In genomic region chr2:10030311-10030736, GRCh38 we compare ENCODE assay signal across 10 cellular contexts. TPM values are rescaled to one million over a fixed set of nuclear protein-coding genes. Genes with fewer than 3 reads are reported as not detected.
DNase-seq lines count a peak whose midpoint lies in the region; ATAC-seq lines count a peak whose summit lies in the region.
"Had no signal": no experiment of that assay in that cellular context is flagged by ENCODE, and none has a peak within 500 bp of the region (broad histone marks: within the 10 kb centered on the region; RNA-seq: fewer than 3 reads in every experiment).

No MANE protein-coding gene starts in this region.

- H3K4me1 Mint-ChIP-seq in dendritic cell treated with granulocyte-macrophage colony-stimulating factor and Interleukin-4, amounts not matched to agents 40 ng/mL and 50 ng/mL, for 4 days (ENCODE audit: low read depth): peaks cover 85% of the 10 kb centered on the region
- peaks cover 27 to 32% of the 10 kb centered on the region in 2 donors for H3K4me1 Mint-ChIP-seq in natural killer cell treated with Interleukin-12 subunit alpha and Interleukin-12 subunit beta and Interleukin-15 and Interleukin-18, amount 100 ng/mL, for 72 hours (ENCODE audit: low read depth in 2 of 2)
- H3K4me1 Mint-ChIP-seq in activated naive CD4-positive, alpha-beta T cell treated with anti-CD3 and anti-CD28 coated beads for 36 hours (ENCODE audit: low read depth): peaks cover 16% of the 10 kb centered on the region

- peak; percentile 60 for DNase-seq in DMS153 treated with DMSO at 0.1 percent for 48 hours (lab: John Stamatoyannopoulos, UW; ENCODE audit: unreplicated experiment)
- peak; percentile 69 for DNase-seq in NCI-H2171 treated with DMSO at 0.1 percent for 48 hours (lab: John Stamatoyannopoulos, UW)
- DNase-seq in natural killer cell treated with Interleukin-12 subunit alpha and Interleukin-12 subunit beta and Interleukin-15 and Interleukin-18, amount 100 ng/mL, for 72 hours (ENCODE audit: low spot score): no peak
- DNase-seq in activated naive CD4-positive, alpha-beta T cell treated with anti-CD3 and anti-CD28 coated beads for 36 hours: no peak
- no peak for DNase-seq in activated effector memory CD4-positive, alpha-beta T cell treated with anti-CD3 and anti-CD28 coated beads, Interleukin-2, amount 50 U/mL, for 16 hours
- DNase-seq: CD4-positive, alpha-beta T cell had no signal

- intact Hi-C loops in dendritic cell treated with granulocyte-macrophage colony-stimulating factor and Interleukin-4, amounts not matched to agents 40 ng/mL and 50 ng/mL, for 4 days (cut with micrococcal nuclease): no loop called here
- intact Hi-C loops in activated naive CD4-positive, alpha-beta T cell treated with anti-CD3 and anti-CD28 coated beads for 36 hours (cut with micrococcal nuclease): no loop called here

- CTCF ChIA-PET in activated naive CD4-positive, alpha-beta T cell treated with anti-CD3 and anti-CD28 coated beads for 36 hours (lab: Charles Lee): interaction anchor here (0.8 to 2.1 kb wide), 4 partner anchors 46 to 261 kb away, joined by 3 to 15 read pairs (median 4); no protein-coding TSS in a partner anchor

- no peak for ATAC-seq in natural killer cell treated with Interleukin-12 subunit alpha and Interleukin-12 subunit beta and Interleukin-15 and Interleukin-18, amount 100 ng/mL, for 72 hours
- ATAC-seq in GM21526 (IDR thresholded peaks at IDR 0.05; ENCODE audit: low FRiP score, unreplicated experiment): no peak
- no peak for ATAC-seq in HG02870 (IDR thresholded peaks at IDR 0.05; ENCODE audit: unreplicated experiment)

- peaks cover 5% of the 10 kb centered on the region for H3K36me3 Mint-ChIP-seq in dendritic cell treated with granulocyte-macrophage colony-stimulating factor and Interleukin-4, amounts not matched to agents 40 ng/mL and 50 ng/mL, for 4 days (ENCODE audit: low read depth)
- no peaks in the 10 kb centered on the region for H3K36me3 Mint-ChIP-seq in natural killer cell treated with Interleukin-12 subunit alpha and Interleukin-12 subunit beta and Interleukin-15 and Interleukin-18, amount 100 ng/mL, for 72 hours
- H3K36me3 Mint-ChIP-seq in activated naive CD4-positive, alpha-beta T cell treated with anti-CD3 and anti-CD28 coated beads for 36 hours (ENCODE audit: low read depth): no peaks in the 10 kb centered on the region

- H3K27me3 Mint-ChIP-seq in dendritic cell treated with granulocyte-macrophage colony-stimulating factor and Interleukin-4, amounts not matched to agents 40 ng/mL and 50 ng/mL, for 4 days: no peaks in the 10 kb centered on the region
- H3K27me3 Mint-ChIP-seq in natural killer cell treated with Interleukin-12 subunit alpha and Interleukin-12 subunit beta and Interleukin-15 and Interleukin-18, amount 100 ng/mL, for 72 hours: no peaks in the 10 kb centered on the region
- no peaks in the 10 kb centered on the region for H3K27me3 Mint-ChIP-seq in activated naive CD4-positive, alpha-beta T cell treated with anti-CD3 and anti-CD28 coated beads for 36 hours (ENCODE audit: low read depth)
- H3K27me3 Mint-ChIP-seq: CD4-positive, alpha-beta T cell had no signal

- peak overlapping the region; percentile 99 for H3K27ac Mint-ChIP-seq in dendritic cell treated with granulocyte-macrophage colony-stimulating factor and Interleukin-4, amounts not matched to agents 40 ng/mL and 50 ng/mL, for 4 days
- H3K27ac Mint-ChIP-seq in natural killer cell treated with Interleukin-12 subunit alpha and Interleukin-12 subunit beta and Interleukin-15 and Interleukin-18, amount 100 ng/mL, for 72 hours: peak overlapping the region; percentile 86 to 89
- H3K27ac Mint-ChIP-seq in activated naive CD4-positive, alpha-beta T cell treated with anti-CD3 and anti-CD28 coated beads for 36 hours: no peak overlapping the region
- H3K27ac Mint-ChIP-seq: CD4-positive, alpha-beta T cell had no signal

- peak overlapping the region; percentile 82 for H3K4me3 Mint-ChIP-seq in dendritic cell treated with granulocyte-macrophage colony-stimulating factor and Interleukin-4, amounts not matched to agents 40 ng/mL and 50 ng/mL, for 4 days
- H3K4me3 Mint-ChIP-seq in natural killer cell treated with Interleukin-12 subunit alpha and Interleukin-12 subunit beta and Interleukin-15 and Interleukin-18, amount 100 ng/mL, for 72 hours: peak overlapping the region; percentile 86
- no peak overlapping the region for H3K4me3 Mint-ChIP-seq in activated naive CD4-positive, alpha-beta T cell treated with anti-CD3 and anti-CD28 coated beads for 36 hours
- H3K4me3 Mint-ChIP-seq: CD4-positive, alpha-beta T cell had no signal

- H3K9me3 Mint-ChIP-seq in dendritic cell treated with granulocyte-macrophage colony-stimulating factor and Interleukin-4, amounts not matched to agents 40 ng/mL and 50 ng/mL, for 4 days: no peaks in the 10 kb centered on the region
- no peaks in the 10 kb centered on the region for H3K9me3 Mint-ChIP-seq in natural killer cell treated with Interleukin-12 subunit alpha and Interleukin-12 subunit beta and Interleukin-15 and Interleukin-18, amount 100 ng/mL, for 72 hours
- H3K9me3 Mint-ChIP-seq in activated naive CD4-positive, alpha-beta T cell treated with anti-CD3 and anti-CD28 coated beads for 36 hours: no peaks in the 10 kb centered on the region
- H3K9me3 Mint-ChIP-seq: CD4-positive, alpha-beta T cell; T-helper 1 cell treated with Interleukin-12 subunit alpha and Interleukin-12 subunit beta and Interleukin-4 antibody, amounts not matched to agents 30 μg/mL and 1 μg/mL, for 36 hours had no signal

RNA-seq across cellular contexts. Expression of gene KLF11, which starts 13.0 kb away (rescaled TPM):
- total RNA-seq in natural killer cell treated with Interleukin-12 subunit alpha and Interleukin-12 subunit beta and Interleukin-15 and Interleukin-18, amount 100 ng/mL, for 72 hours: 1 to 10 TPM; 3.8 to 6.1 TPM
- total RNA-seq in activated naive CD4-positive, alpha-beta T cell treated with anti-CD3 and anti-CD28 coated beads for 36 hours: 1 to 10 TPM; 3.0 to 3.1 TPM

RNA-seq across cellular contexts. Expression of gene CYS1, which starts 49.9 kb away (rescaled TPM):
- under 1 TPM in 1 of 2 donors, not detected in 1; 0.45 TPM for total RNA-seq in natural killer cell treated with Interleukin-12 subunit alpha and Interleukin-12 subunit beta and Interleukin-15 and Interleukin-18, amount 100 ng/mL, for 72 hours
- not detected for total RNA-seq in activated naive CD4-positive, alpha-beta T cell treated with anti-CD3 and anti-CD28 coated beads for 36 hours
- total RNA-seq: CD4-positive, alpha-beta T cell had no signal

Comparison
In these comparisons a context has a peak if more than half of its experiments do, and no peak if none do; other contexts are left out.
1. DNase-seq: peak in DMS153 treated with DMSO at 0.1 percent for 48 hours (single experiment) and NCI-H2171 treated with DMSO at 0.1 percent for 48 hours (single experiment); none in natural killer cell treated with Interleukin-12 subunit alpha and Interleukin-12 subunit beta and Interleukin-15 and Interleukin-18, amount 100 ng/mL, for 72 hours (single experiment), activated naive CD4-positive, alpha-beta T cell treated with anti-CD3 and anti-CD28 coated beads for 36 hours (single experiment) and activated effector memory CD4-positive, alpha-beta T cell treated with anti-CD3 and anti-CD28 coated beads, Interleukin-2, amount 50 U/mL, for 16 hours (single experiment).